Comparison of ENCODE assay signal across 8 cellular contexts in genomic region chr17:72726936-72727335, GRCh38.
A peak's percentile ranks its signal among the peaks of the same experiment; 100 is the strongest.
DNase-seq lines count a peak whose midpoint lies in the region; ATAC-seq and TF ChIP-seq lines count a peak whose summit lies in the region.

No MANE protein-coding gene starts in this region.

- peak; percentile 95 for ATAC-seq in GM21528 (IDR thresholded peaks at IDR 0.05; ENCODE audit: low FRiP score, unreplicated experiment)
- ATAC-seq in activated CD8-positive, alpha-beta T cell treated with anti-CD3 and anti-CD28 coated beads for 36 hours, result peak; percentile 87
- ATAC-seq in natural killer cell treated with Interleukin-12 subunit alpha and Interleukin-12 subunit beta and Interleukin-15 and Interleukin-18, amount 100 ng/mL, for 72 hours, result peak; percentile 80 to 88

- POLR2A ChIA-PET in activated CD8-positive, alpha-beta T cell treated with anti-CD3 and anti-CD28 coated beads for 36 hours (lab: Charles Lee), result interaction anchor here (0.9 to 2.0 kb wide), 2 partner anchors 365 to 465 kb away, joined by 3 to 8 read pairs; partner anchors contain the start of genes COG1 and SLC39A11

- CTCF ChIA-PET in activated CD8-positive, alpha-beta T cell treated with anti-CD3 and anti-CD28 coated beads for 36 hours (lab: Charles Lee), result interaction anchor here (0.6 to 6.3 kb wide), 33 partner anchors 9 to 644 kb away, joined by 3 to 109 read pairs (median 5); partner anchors contain the start of genes CDC42EP4, COG1 and SSTR2

- DNase-seq in KBM-7 (peak; percentile 71), stomach (no peak), cerebellar cortex (ENCODE audit: low spot score) (no peak), dedifferentiated amniotic fluid mesenchymal stem cell (ENCODE audit: extremely low spot score) (no peak)
- peak; percentile 57 for DNase-seq in activated CD8-positive, alpha-beta T cell treated with anti-CD3 and anti-CD28 coated beads for 36 hours
- no peak for DNase-seq in natural killer cell treated with Interleukin-12 subunit alpha and Interleukin-12 subunit beta and Interleukin-15 and Interleukin-18, amount 100 ng/mL, for 72 hours (ENCODE audit: low spot score)

- peak overlapping the region in 1 of 5 donors; percentile 29 for H3K27ac ChIP-seq in stomach

- no peaks in the 10 kb centered on the region for H3K36me3 Mint-ChIP-seq in activated CD8-positive, alpha-beta T cell treated with anti-CD3 and anti-CD28 coated beads for 36 hours (ENCODE audit: low read depth)
- H3K36me3 Mint-ChIP-seq in natural killer cell treated with Interleukin-12 subunit alpha and Interleukin-12 subunit beta and Interleukin-15 and Interleukin-18, amount 100 ng/mL, for 72 hours, result no peaks in the 10 kb centered on the region

- peaks cover 26% of the 10 kb centered on the region for H3K4me1 Mint-ChIP-seq in activated CD8-positive, alpha-beta T cell treated with anti-CD3 and anti-CD28 coated beads for 36 hours (ENCODE audit: low read depth)
- H3K4me1 Mint-ChIP-seq in natural killer cell treated with Interleukin-12 subunit alpha and Interleukin-12 subunit beta and Interleukin-15 and Interleukin-18, amount 100 ng/mL, for 72 hours (ENCODE audit: low read depth in 2 of 2), result peaks cover 20 to 25% of the 10 kb centered on the region in 2 donors

- TF ChIP-seq POLR2A in stomach (IDR thresholded peaks at IDR 0.05), result no peak

- in situ Hi-C loops in KBM-7 (cut with MboI; ENCODE audit: low pct_unique_long_range_greater_than_20kb, low sequenced_read_pairs), result loop anchor here (25.0 kb wide), 2 partner anchors 460 to 635 kb away; partner anchors contain the start of gene COG1

- H3K27me3 ChIP-seq in stomach, result no peaks in the 10 kb centered on the region

- H3K27me3 Mint-ChIP-seq in activated CD8-positive, alpha-beta T cell treated with anti-CD3 and anti-CD28 coated beads for 36 hours, result no peaks in the 10 kb centered on the region
- no peaks in the 10 kb centered on the region for H3K27me3 Mint-ChIP-seq in natural killer cell treated with Interleukin-12 subunit alpha and Interleukin-12 subunit beta and Interleukin-15 and Interleukin-18, amount 100 ng/mL, for 72 hours

- H3K36me3 ChIP-seq in stomach, result no peaks in the 10 kb centered on the region

- H3K27ac Mint-ChIP-seq in activated CD8-positive, alpha-beta T cell treated with anti-CD3 and anti-CD28 coated beads for 36 hours, result peak overlapping the region; percentile 92
- H3K27ac Mint-ChIP-seq in natural killer cell treated with Interleukin-12 subunit alpha and Interleukin-12 subunit beta and Interleukin-15 and Interleukin-18, amount 100 ng/mL, for 72 hours, result peak overlapping the region; percentile 71 to 85

- no peaks in the 10 kb centered on the region for H3K9me3 ChIP-seq in stomach

- no peak overlapping the region for H3K4me3 ChIP-seq in stomach

- 53 to 68% (median 57%) methylated on average over 9 of the region's 9 CpGs for WGBS in stomach, 5 donors

- TF ChIP-seq CTCF in GM12873 (IDR thresholded peaks at IDR 0.05; ENCODE audit: insufficient read depth, low read depth, low read length, missing control alignments) (peak; percentile 26), stomach (IDR thresholded peaks at IDR 0.05) (no peak)
- no peak for TF ChIP-seq CTCF in activated CD8-positive, alpha-beta T cell treated with anti-CD3 and anti-CD28 coated beads for 36 hours (IDR thresholded peaks at IDR 0.05)

- TF ChIP-seq EP300 in stomach (IDR thresholded peaks at IDR 0.05), result no peak

- no peaks in the 10 kb centered on the region for H3K9me3 Mint-ChIP-seq in activated CD8-positive, alpha-beta T cell treated with anti-CD3 and anti-CD28 coated beads for 36 hours
- H3K9me3 Mint-ChIP-seq in natural killer cell treated with Interleukin-12 subunit alpha and Interleukin-12 subunit beta and Interleukin-15 and Interleukin-18, amount 100 ng/mL, for 72 hours, result no peaks in the 10 kb centered on the region

- intact Hi-C loops in activated CD8-positive, alpha-beta T cell treated with anti-CD3 and anti-CD28 coated beads for 36 hours (cut with micrococcal nuclease), result loop anchor here (5.0 to 10.0 kb wide), 3 partner anchors 170 to 430 kb away; no protein-coding TSS in a partner anchor
- intact Hi-C loops in stomach (cut with DNase I; ENCODE audit: low total_unique reads), result no loop called here

- H3K4me1 ChIP-seq in stomach, result peaks cover 0 to 14% (median 2%) of the 10 kb centered on the region in 4 donors

- H3K4me3 Mint-ChIP-seq in activated CD8-positive, alpha-beta T cell treated with anti-CD3 and anti-CD28 coated beads for 36 hours, result peak overlapping the region; percentile 58
- H3K4me3 Mint-ChIP-seq in natural killer cell treated with Interleukin-12 subunit alpha and Interleukin-12 subunit beta and Interleukin-15 and Interleukin-18, amount 100 ng/mL, for 72 hours, result peak overlapping the region; percentile 77

Comparison
In these comparisons a context has a peak if more than half of its experiments do, and no peak if none do; other contexts are left out.
1. DNase-seq: peak in KBM-7 (single experiment) and activated CD8-positive, alpha-beta T cell treated with anti-CD3 and anti-CD28 coated beads for 36 hours (single experiment); none in natural killer cell treated with Interleukin-12 subunit alpha and Interleukin-12 subunit beta and Interleukin-15 and Interleukin-18, amount 100 ng/mL, for 72 hours (single experiment), stomach (single experiment), cerebellar cortex (single experiment) and dedifferentiated amniotic fluid mesenchymal stem cell (single experiment).
2. Peak in every context shown above with its lines, with median percentiles within 50 percentile points of each other: ATAC-seq.